In the genomic region with DNA sequence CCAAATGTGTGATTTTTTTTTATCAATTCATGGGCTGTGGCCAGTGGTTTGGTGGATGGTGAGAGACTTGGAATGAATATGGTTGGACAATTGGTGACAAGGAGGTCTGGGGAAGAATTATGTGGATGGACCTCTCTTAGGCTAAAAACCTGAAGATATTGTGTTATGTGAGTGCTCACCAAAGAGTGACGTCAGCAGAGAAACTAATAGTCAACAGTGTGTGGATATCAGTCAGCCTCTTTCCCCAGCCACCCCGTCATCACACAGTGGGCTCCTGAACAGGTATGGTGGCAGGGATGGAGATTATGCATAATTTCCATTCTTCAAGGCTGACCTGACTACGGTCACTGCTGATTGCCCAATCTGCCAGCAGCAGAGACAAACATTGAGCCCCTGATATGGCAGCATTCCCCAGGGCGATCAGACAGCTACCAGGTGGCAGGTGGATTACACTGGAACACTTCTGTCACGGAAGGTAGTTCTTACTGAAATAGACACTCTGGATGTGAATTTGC, we compare ENCODE assay signal across 32 cellular contexts. TPM values are rescaled to one million over a fixed set of nuclear protein-coding genes. Genes with fewer than 3 reads are reported as not detected.
DNase-seq lines count a peak whose midpoint lies in the region; ATAC-seq, FAIRE-seq and TF ChIP-seq lines count a peak whose summit lies in the region.
"Had no signal": no experiment of that assay in that cellular context is flagged by ENCODE, and none has a peak within 500 bp of the region (broad histone marks: within the 10 kb centered on the region; RNA-seq: fewer than 3 reads in every experiment).

No MANE protein-coding gene starts in this region.

- in situ Hi-C loops in HepG2 (cut with HindIII; ENCODE audit: extremely low pct_ligation_motif_present, low pct_unique_long_range_greater_than_20kb): loop anchor here (10.0 kb wide), 1 partner anchor 194 kb away; no protein-coding TSS in a partner anchor

- no peak for DNase-seq in HepG2 (ENCODE audit: low spot score)
- no peak for DNase-seq in right lobe of liver
- DNase-seq in HTR-8/SVneo (ENCODE audit: insufficient read length, low spot score): no peak
- peak; percentile 92 to 95 for DNase-seq in trophoblast cell
- no peak for DNase-seq in T1000 (lab: John Stamatoyannopoulos, UW)
- DNase-seq in activated CD4-positive, alpha-beta T cell treated with anti-CD3 and anti-CD28 coated beads for 4 hours: no peak
- DNase-seq: 8988T; ACHN; BE2C; C1 segment of cervical spinal cord; CD4-positive, alpha-beta memory T cell; CD4-positive, CD25-positive, alpha-beta regulatory T cell; CD8-positive, alpha-beta memory T cell; COR-L47; DMS 273 treated with DMSO at 0.1 percent for 48 hours; DMS153; DMS53; DMS79; DND-41; EL; GDM1 had no signal

- CTCF ChIA-PET in HepG2 (lab: Yijun Ruan, JAX; ENCODE audit: low intra/inter-chr PET ratio, low total read pairs): no interaction called here

- 0% methylated on average over 3 of the region's 5 CpGs for WGBS in HepG2 (ENCODE audit: low lambda C conversion rate)
- 41% methylated on average over 3 of the region's 5 CpGs for WGBS in right lobe of liver (ENCODE audit: insufficient coverage, low coverage, low lambda C conversion rate, missing lambda C conversion rate)
- no CpG with 5 or more reads among the region's 5 CpGs for WGBS in trophoblast cell (ENCODE audit: extremely low coverage, insufficient coverage, insufficient read length)

- H2BK120ac ChIP-seq in trophoblast cell (ENCODE audit: insufficient read depth, low read length, poor library complexity): no peak overlapping the region

- H3K36me3 ChIP-seq in HepG2 (replicated peaks in 1 of 2; ENCODE audit: control insufficient read depth in 1 of 2, insufficient read depth in 2 of 2, low read length in 2 of 2): no peaks in the 10 kb centered on the region
- H3K36me3 ChIP-seq in right lobe of liver: no peaks in the 10 kb centered on the region
- peaks cover 0 to 2% of the 10 kb centered on the region in 2 experiments for H3K36me3 ChIP-seq in trophoblast cell (ENCODE audit: control insufficient read depth in 1 of 2, insufficient read depth in 2 of 2, low read length in 2 of 2)
- H3K36me3 ChIP-seq: BE2C, BLaER1 had no signal

- H3K27me3 ChIP-seq in HepG2 (ENCODE audit: control insufficient read depth in 1 of 2, insufficient read depth in 2 of 2, low read length in 2 of 2) (no peaks in the 10 kb centered on the region), right lobe of liver (no peaks in the 10 kb centered on the region), trophoblast cell (ENCODE audit: insufficient read depth, low read length) (no peaks in the 10 kb centered on the region)
- H3K27me3 ChIP-seq: BE2C, BLaER1 had no signal

- no peaks in the 10 kb centered on the region for H3K79me2 ChIP-seq in HepG2 (ENCODE audit: insufficient read depth, low read length)
- H3K79me2 ChIP-seq in trophoblast cell (ENCODE audit: control insufficient read depth, insufficient read depth, low read length, poor library complexity): no peaks in the 10 kb centered on the region

- H2BK12ac ChIP-seq in trophoblast cell (ENCODE audit: low read length): no peak overlapping the region

- no peak overlapping the region for H2BK5ac ChIP-seq in trophoblast cell (ENCODE audit: low read depth, low read length, poor library complexity)

- H2AFZ ChIP-seq in HepG2 (ENCODE audit: low read length): no peak overlapping the region
- no peak overlapping the region for H2AFZ ChIP-seq in trophoblast cell (ENCODE audit: insufficient read depth, low read length, poor library complexity)

- TF ChIP-seq CTCF in HepG2 (CRISPR knock-in tag; IDR thresholded peaks at IDR 0.05) (no peak), right lobe of liver (IDR thresholded peaks at IDR 0.05) (no peak)

- POLR2A ChIA-PET in HepG2 (lab: Yijun Ruan, JAX): no interaction called here

- H3K9me3 ChIP-seq in HepG2 (ENCODE audit: low read length) (no peaks in the 10 kb centered on the region), right lobe of liver (no peaks in the 10 kb centered on the region), trophoblast cell (ENCODE audit: insufficient read depth, low read depth, low read length) (no peaks in the 10 kb centered on the region)
- H3K9me3 ChIP-seq: BE2C, BLaER1 had no signal

- no peak overlapping the region for H2AK5ac ChIP-seq in trophoblast cell (ENCODE audit: low read length)

- no peak overlapping the region for H4K8ac ChIP-seq in trophoblast cell (ENCODE audit: low read depth, low read length)

- H3K23ac ChIP-seq in trophoblast cell (ENCODE audit: low read length): no peak overlapping the region

- H3K4ac ChIP-seq in trophoblast cell (ENCODE audit: low read depth, low read length): no peak overlapping the region

- BruUV-seq in HepG2 (replicated peaks; lab: Mats Ljungman, UMichigan): no TSS peak

- TF ChIP-seq RAD21 in HepG2 (CRISPR knock-in tag; IDR thresholded peaks at IDR 0.05): no peak

- H4K20me1 ChIP-seq in HepG2 (ENCODE audit: insufficient read depth, low read length): no peaks in the 10 kb centered on the region
- H4K20me1 ChIP-seq: BLaER1 had no signal

- no peak overlapping the region for H3K9ac ChIP-seq in HepG2 (ENCODE audit: insufficient read depth, low read depth, low read length)
- peak overlapping the region; percentile 3 for H3K9ac ChIP-seq in trophoblast cell (ENCODE audit: low read length)
- H3K9ac ChIP-seq: BLaER1 had no signal

- intact Hi-C loops in HepG2 (cut with micrococcal nuclease; ENCODE audit: unreplicated experiment): loop anchor here (5.0 kb wide), 1 partner anchor 207 kb away; no protein-coding TSS in a partner anchor
- intact Hi-C loops in right lobe of liver (cut with DNase I): no loop called here

- no peak overlapping the region for H4K12ac ChIP-seq in trophoblast cell (ENCODE audit: low read depth, low read length)

- TF ChIP-seq EP300 in HepG2 (IDR thresholded peaks at IDR 0.05; ENCODE audit: low read depth in 2 of 2, low read length in 2 of 2) (no peak), HepG2 (CRISPR knock-in tag; IDR thresholded peaks at IDR 0.05; ENCODE audit: borderline replicate concordance) (no peak)

- no peak overlapping the region for H3K18ac ChIP-seq in trophoblast cell (ENCODE audit: low read length)

- no peak overlapping the region for H4K91ac ChIP-seq in trophoblast cell (ENCODE audit: low read depth, low read length)

- H3K4me1 ChIP-seq in HepG2 (ENCODE audit: insufficient read depth, low read length) (no peaks in the 10 kb centered on the region), right lobe of liver (no peaks in the 10 kb centered on the region), trophoblast cell (ENCODE audit: control insufficient read depth in 1 of 2, insufficient read depth in 2 of 2, low read length in 2 of 2) (peaks cover 0 to 2% of the 10 kb centered on the region in 2 experiments)
- H3K4me1 ChIP-seq: BE2C, BLaER1 had no signal

- H3K79me1 ChIP-seq in trophoblast cell (ENCODE audit: low read length): peaks cover 4% of the 10 kb centered on the region

- ATAC-seq in HepG2 (no peak), right lobe of liver (no peak)
- ATAC-seq: GM12878 had no signal

- H3K4me3 ChIP-seq in HepG2 (replicated peaks in 1 of 3; ENCODE audit: insufficient read depth in 1 of 3, low read depth in 2 of 3, low read length in 3 of 3) (no peak overlapping the region), right lobe of liver (no peak overlapping the region), trophoblast cell (ENCODE audit: low read depth, low read length) (no peak overlapping the region)
- H3K4me3 ChIP-seq: BLaER1, GM12878 had no signal

- TF ChIP-seq POLR2A in HepG2 (IDR thresholded peaks at IDR 0.05; ENCODE audit: insufficient read depth in 1 of 2, low read depth in 2 of 2, low read length in 2 of 2): no peak
- no peak for TF ChIP-seq POLR2A in right lobe of liver (IDR thresholded peaks at IDR 0.05)

- H3K27ac ChIP-seq in HepG2 (ENCODE audit: extremely low read length, insufficient read depth, low read length) (no peak overlapping the region), right lobe of liver (no peak overlapping the region), trophoblast cell (ENCODE audit: low read depth, low read length) (no peak overlapping the region)
- H3K27ac ChIP-seq: BLaER1 had no signal

- H3K14ac ChIP-seq in trophoblast cell (ENCODE audit: low read length): no peak overlapping the region

- FAIRE-seq in HepG2 (lab: Jason Lieb, UNC) (no peak), HTR-8/SVneo (lab: Jason Lieb, UNC) (peak; percentile 52)
- FAIRE-seq: A204.1, GM12878, GM12892, GM18507, GM19239 had no signal

- H3K4me2 ChIP-seq in HepG2 (ENCODE audit: low read depth, low read length) (no peak overlapping the region), trophoblast cell (ENCODE audit: low read length) (no peak overlapping the region)
- H3K4me2 ChIP-seq: BLaER1 had no signal

RNA-seq across cellular contexts. Expression of gene OR2G2, which starts 9.2 kb away (rescaled TPM):
- total RNA-seq in HepG2 (2016; rRNA removed; fragmentation: Illumina TruSeq; extraction: Trizol): not detected in 2 replicates
- not detected in 2 replicates for total RNA-seq in HepG2 (2016; cell fraction: cytosol; rRNA removed; fragmentation: Illumina TruSeq; extraction: Trizol; ENCODE audit: low read depth)
- not detected in 2 replicates for total RNA-seq in HepG2 (2016; cell fraction: insoluble cytoplasmic fraction; rRNA removed; fragmentation: Illumina TruSeq; extraction: Trizol)
- not detected in 2 replicates for total RNA-seq in HepG2 (2016; cell fraction: membrane; rRNA removed; fragmentation: Illumina TruSeq; extraction: Trizol)
- total RNA-seq in HepG2 (2016; cell fraction: nucleus; rRNA removed; fragmentation: Illumina TruSeq; extraction: Trizol): not detected in 2 replicates
- not detected in 2 replicates for polyA plus RNA-seq in HepG2 (2011; rRNA removed)
- not detected in 2 replicates for polyA plus RNA-seq in HepG2 (2011; cell fraction: cytosol; rRNA removed)
- not detected in 2 replicates for polyA plus RNA-seq in HepG2 (2011; cell fraction: nucleus; rRNA removed)
- not detected in 2 replicates for polyA plus RNA-seq in HepG2 (2012)
- not detected in 2 replicates for polyA plus RNA-seq in HepG2 (2016; cell fraction: cytosol; fragmentation: Illumina TruSeq; extraction: Trizol; ENCODE audit: low read depth)
- not detected in 2 replicates for polyA plus RNA-seq in HepG2 (2016; cell fraction: insoluble cytoplasmic fraction; fragmentation: Illumina TruSeq; extraction: Trizol; ENCODE audit: low read depth)
- not detected in 2 replicates for polyA plus RNA-seq in HepG2 (2016; cell fraction: membrane; fragmentation: Illumina TruSeq; extraction: Trizol; ENCODE audit: low read depth)
- polyA plus RNA-seq in HepG2 (2016; cell fraction: nucleus; fragmentation: Illumina TruSeq; extraction: Trizol; ENCODE audit: insufficient read depth, low read depth): not detected in 2 replicates
- not detected in 2 replicates for polyA minus RNA-seq in HepG2 (2011; rRNA and poly(A)+ RNA removed; ENCODE audit: low replicate concordance)
- not detected in 2 replicates for polyA minus RNA-seq in HepG2 (2011; cell fraction: cytosol; rRNA and poly(A)+ RNA removed)
- polyA minus RNA-seq in HepG2 (2011; cell fraction: nucleus; rRNA and poly(A)+ RNA removed): not detected in 2 replicates
- total RNA-seq in right lobe of liver: not detected
- not detected in 2 replicates for polyA plus RNA-seq in trophoblast cell (2013)
- total RNA-seq: A673; CD4-positive, alpha-beta memory T cell; CD4-positive, CD25-positive, alpha-beta regulatory T cell; CD8-positive, alpha-beta memory T cell; Daoy; G401; GM12878 had no signal
- polyA plus RNA-seq: AG04450; CD14-positive monocyte; CD4-positive, alpha-beta memory T cell; CD4-positive, CD25-positive, alpha-beta regulatory T cell; CD8-positive, alpha-beta memory T cell; GM12878 had no signal

RNA-seq across cellular contexts. Expression of gene OR2G3, which starts 26.4 kb away (rescaled TPM):
- total RNA-seq in HepG2 (2016; rRNA removed; fragmentation: Illumina TruSeq; extraction: Trizol): not detected in 2 replicates
- not detected in 2 replicates for total RNA-seq in HepG2 (2016; cell fraction: cytosol; rRNA removed; fragmentation: Illumina TruSeq; extraction: Trizol; ENCODE audit: low read depth)
- not detected in 2 replicates for total RNA-seq in HepG2 (2016; cell fraction: insoluble cytoplasmic fraction; rRNA removed; fragmentation: Illumina TruSeq; extraction: Trizol)
- not detected in 2 replicates for total RNA-seq in HepG2 (2016; cell fraction: membrane; rRNA removed; fragmentation: Illumina TruSeq; extraction: Trizol)
- total RNA-seq in HepG2 (2016; cell fraction: nucleus; rRNA removed; fragmentation: Illumina TruSeq; extraction: Trizol): not detected in 2 replicates
- not detected in 2 replicates for polyA plus RNA-seq in HepG2 (2011; rRNA removed)
- polyA plus RNA-seq in HepG2 (2011; cell fraction: cytosol; rRNA removed): not detected in 2 replicates
- polyA plus RNA-seq in HepG2 (2011; cell fraction: nucleus; rRNA removed): not detected in 2 replicates
- not detected in 2 replicates for polyA plus RNA-seq in HepG2 (2012)
- not detected in 2 replicates for polyA plus RNA-seq in HepG2 (2016; cell fraction: cytosol; fragmentation: Illumina TruSeq; extraction: Trizol; ENCODE audit: low read depth)
- polyA plus RNA-seq in HepG2 (2016; cell fraction: insoluble cytoplasmic fraction; fragmentation: Illumina TruSeq; extraction: Trizol; ENCODE audit: low read depth): not detected in 2 replicates
- polyA plus RNA-seq in HepG2 (2016; cell fraction: membrane; fragmentation: Illumina TruSeq; extraction: Trizol; ENCODE audit: low read depth): not detected in 2 replicates
- not detected in 2 replicates for polyA plus RNA-seq in HepG2 (2016; cell fraction: nucleus; fragmentation: Illumina TruSeq; extraction: Trizol; ENCODE audit: insufficient read depth, low read depth)
- not detected in 2 replicates for polyA minus RNA-seq in HepG2 (2011; rRNA and poly(A)+ RNA removed; ENCODE audit: low replicate concordance)
- polyA minus RNA-seq in HepG2 (2011; cell fraction: cytosol; rRNA and poly(A)+ RNA removed): not detected in 2 replicates
- not detected in 2 replicates for polyA minus RNA-seq in HepG2 (2011; cell fraction: nucleus; rRNA and poly(A)+ RNA removed)
- not detected for total RNA-seq in right lobe of liver
- polyA plus RNA-seq in trophoblast cell (2013): not detected in 2 replicates
- total RNA-seq: A673; CD4-positive, alpha-beta memory T cell; CD4-positive, CD25-positive, alpha-beta regulatory T cell; CD8-positive, alpha-beta memory T cell; Daoy; G401; GM12878 had no signal
- polyA plus RNA-seq: AG04450; CD14-positive monocyte; CD4-positive, alpha-beta memory T cell; CD4-positive, CD25-positive, alpha-beta regulatory T cell; CD8-positive, alpha-beta memory T cell; GM12878 had no signal

RNA-seq across cellular contexts. Expression of gene GCSAML, which starts 30.1 kb away (rescaled TPM):
- total RNA-seq in HepG2 (2016; rRNA removed; fragmentation: Illumina TruSeq; extraction: Trizol): not detected in 2 replicates
- total RNA-seq in HepG2 (2016; cell fraction: cytosol; rRNA removed; fragmentation: Illumina TruSeq; extraction: Trizol; ENCODE audit: low read depth): not detected in 2 replicates
- not detected in 2 replicates for total RNA-seq in HepG2 (2016; cell fraction: insoluble cytoplasmic fraction; rRNA removed; fragmentation: Illumina TruSeq; extraction: Trizol)
- total RNA-seq in HepG2 (2016; cell fraction: membrane; rRNA removed; fragmentation: Illumina TruSeq; extraction: Trizol): not detected in 2 replicates
- not detected in 2 replicates for total RNA-seq in HepG2 (2016; cell fraction: nucleus; rRNA removed; fragmentation: Illumina TruSeq; extraction: Trizol)
- not detected in 2 replicates for polyA plus RNA-seq in HepG2 (2011; rRNA removed)
- not detected in 2 replicates for polyA plus RNA-seq in HepG2 (2011; cell fraction: cytosol; rRNA removed)
- not detected in 2 replicates for polyA plus RNA-seq in HepG2 (2011; cell fraction: nucleus; rRNA removed)
- polyA plus RNA-seq in HepG2 (2012): not detected in 2 replicates
- not detected in 2 replicates for polyA plus RNA-seq in HepG2 (2016; cell fraction: cytosol; fragmentation: Illumina TruSeq; extraction: Trizol; ENCODE audit: low read depth)
- polyA plus RNA-seq in HepG2 (2016; cell fraction: insoluble cytoplasmic fraction; fragmentation: Illumina TruSeq; extraction: Trizol; ENCODE audit: low read depth): not detected in 2 replicates
- not detected in 2 replicates for polyA plus RNA-seq in HepG2 (2016; cell fraction: membrane; fragmentation: Illumina TruSeq; extraction: Trizol; ENCODE audit: low read depth)
- polyA plus RNA-seq in HepG2 (2016; cell fraction: nucleus; fragmentation: Illumina TruSeq; extraction: Trizol; ENCODE audit: insufficient read depth, low read depth): not detected in 2 replicates
- not detected in 2 replicates for polyA minus RNA-seq in HepG2 (2011; rRNA and poly(A)+ RNA removed; ENCODE audit: low replicate concordance)
- not detected in 2 replicates for polyA minus RNA-seq in HepG2 (2011; cell fraction: cytosol; rRNA and poly(A)+ RNA removed)
- polyA minus RNA-seq in HepG2 (2011; cell fraction: nucleus; rRNA and poly(A)+ RNA removed): not detected in 2 replicates
- under 1 TPM in 1 of 6 experiments, not detected in 5; 0.24 TPM for total RNA-seq in right lobe of liver
- polyA plus RNA-seq in trophoblast cell (2013): 0.12 and 0.18 TPM in 2 replicates
- total RNA-seq: A673; CD4-positive, alpha-beta memory T cell; G401; GM12878 had no signal
- polyA plus RNA-seq: AG04450; CD4-positive, alpha-beta memory T cell; CD4-positive, CD25-positive, alpha-beta regulatory T cell; CD8-positive, alpha-beta memory T cell had no signal

RNA-seq across cellular contexts. Expression of gene OR2C3, which starts 42.8 kb away (rescaled TPM):
- total RNA-seq in HepG2 (2016; rRNA removed; fragmentation: Illumina TruSeq; extraction: Trizol): not detected in 2 replicates
- total RNA-seq in HepG2 (2016; cell fraction: cytosol; rRNA removed; fragmentation: Illumina TruSeq; extraction: Trizol; ENCODE audit: low read depth): not detected in 2 replicates
- not detected in 2 replicates for total RNA-seq in HepG2 (2016; cell fraction: insoluble cytoplasmic fraction; rRNA removed; fragmentation: Illumina TruSeq; extraction: Trizol)
- total RNA-seq in HepG2 (2016; cell fraction: membrane; rRNA removed; fragmentation: Illumina TruSeq; extraction: Trizol): not detected in 2 replicates
- not detected in 2 replicates for total RNA-seq in HepG2 (2016; cell fraction: nucleus; rRNA removed; fragmentation: Illumina TruSeq; extraction: Trizol)
- not detected in 2 replicates for polyA plus RNA-seq in HepG2 (2011; rRNA removed)
- polyA plus RNA-seq in HepG2 (2011; cell fraction: cytosol; rRNA removed): not detected in 2 replicates
- not detected in 2 replicates for polyA plus RNA-seq in HepG2 (2011; cell fraction: nucleus; rRNA removed)
- polyA plus RNA-seq in HepG2 (2012): not detected in 2 replicates
- polyA plus RNA-seq in HepG2 (2016; cell fraction: cytosol; fragmentation: Illumina TruSeq; extraction: Trizol; ENCODE audit: low read depth): not detected in 2 replicates
- polyA plus RNA-seq in HepG2 (2016; cell fraction: insoluble cytoplasmic fraction; fragmentation: Illumina TruSeq; extraction: Trizol; ENCODE audit: low read depth): not detected in 2 replicates
- polyA plus RNA-seq in HepG2 (2016; cell fraction: membrane; fragmentation: Illumina TruSeq; extraction: Trizol; ENCODE audit: low read depth): not detected in 2 replicates
- polyA plus RNA-seq in HepG2 (2016; cell fraction: nucleus; fragmentation: Illumina TruSeq; extraction: Trizol; ENCODE audit: insufficient read depth, low read depth): not detected in 2 replicates
- polyA minus RNA-seq in HepG2 (2011; rRNA and poly(A)+ RNA removed; ENCODE audit: low replicate concordance): not detected in 2 replicates
- polyA minus RNA-seq in HepG2 (2011; cell fraction: cytosol; rRNA and poly(A)+ RNA removed): not detected in 2 replicates
- not detected in 2 replicates for polyA minus RNA-seq in HepG2 (2011; cell fraction: nucleus; rRNA and poly(A)+ RNA removed)
- total RNA-seq in right lobe of liver: not detected
- not detected in 2 replicates for polyA plus RNA-seq in trophoblast cell (2013)
- total RNA-seq: A673; CD4-positive, alpha-beta memory T cell; CD4-positive, CD25-positive, alpha-beta regulatory T cell; CD8-positive, alpha-beta memory T cell; G401; GM12878 had no signal
- polyA plus RNA-seq: AG04450; CD14-positive monocyte; CD4-positive, alpha-beta memory T cell; CD4-positive, CD25-positive, alpha-beta regulatory T cell; CD8-positive, alpha-beta memory T cell; GM12878 had no signal

Comparison
In these comparisons a context has a peak if more than half of its experiments do, and no peak if none do; other contexts are left out.
1. DNase-seq: peak in trophoblast cell (2 of 2); none in HepG2 (single experiment), right lobe of liver (0 of 3), HTR-8/SVneo (single experiment), T1000 (single experiment) and activated CD4-positive, alpha-beta T cell treated with anti-CD3 and anti-CD28 coated beads for 4 hours (0 of 2).